ENCODE assay signal across 8 cellular contexts in the genomic region with DNA sequence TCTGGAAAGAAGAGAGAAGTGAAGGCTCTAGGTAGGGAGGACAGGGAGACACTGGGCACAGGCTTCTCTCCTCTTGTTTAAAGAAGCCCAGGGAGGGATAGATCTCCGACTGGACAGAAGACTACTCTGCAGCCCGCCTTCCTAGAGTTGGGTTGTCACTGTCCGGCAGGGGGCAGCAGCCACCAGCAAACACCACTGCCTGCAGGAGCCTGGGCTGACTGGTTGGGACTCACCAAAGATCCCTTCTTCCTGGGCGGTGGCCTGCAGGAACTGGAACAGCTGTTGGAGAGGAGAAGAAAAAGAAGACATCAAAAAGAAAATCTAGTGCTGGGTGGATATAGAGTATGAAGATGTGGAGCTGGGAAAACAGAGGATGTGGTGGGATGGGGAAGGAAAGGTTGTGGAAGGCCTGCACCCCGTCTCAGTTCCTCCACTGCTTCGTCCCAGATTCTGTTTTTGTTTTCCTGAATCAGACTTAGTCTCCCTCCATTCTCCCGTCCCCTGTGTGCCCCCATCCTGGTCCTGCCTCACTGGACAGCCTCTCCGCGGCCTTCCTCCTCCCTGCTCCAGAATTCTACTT. TPM values are rescaled to one million over a fixed set of nuclear protein-coding genes. Genes with fewer than 3 reads are reported as not detected.
A peak's percentile ranks its signal among the peaks of the same experiment; 100 is the strongest.
DNase-seq lines count a peak whose midpoint lies in the region; ATAC-seq and TF ChIP-seq lines count a peak whose summit lies in the region.
"Not testable (repeated sequence)": the region's sequence is repeated elsewhere in the genome, so short reads cannot be mapped to it uniquely, and the experiment has no call there.

No MANE protein-coding gene starts in this region.

- H3K9me2 ChIP-seq in SK-N-SH; neural cell (ENCODE audit: insufficient read depth, low read length): not testable (repeated sequence)

- POLR2A ChIA-PET in SK-N-SH (lab: Yijun Ruan, JAX): not testable (repeated sequence)

- not testable (repeated sequence) for H3K27me3 ChIP-seq in GM06990 (replicated peaks; ENCODE audit: control insufficient read depth, insufficient read depth, low read length); SK-N-SH (ENCODE audit: insufficient read depth); neural cell (ENCODE audit: insufficient read depth, low read depth, low read length)

- H3K9me3 ChIP-seq in SK-N-SH; neural cell (ENCODE audit: low read length): not testable (repeated sequence)

- TF ChIP-seq CTCF in GM06990 (IDR thresholded peaks at IDR 0.05; ENCODE audit: insufficient read depth, low read length, poor library complexity, severe bottlenecking): peak; percentile 80
- TF ChIP-seq CTCF in SK-N-SH (IDR thresholded peaks at IDR 0.05): peak; percentile 91
- TF ChIP-seq CTCF in fibroblast of pulmonary artery (IDR thresholded peaks at IDR 0.05; ENCODE audit: low read length, missing control alignments): peak; percentile 71
- peak; percentile 51 for TF ChIP-seq CTCF in neural cell (IDR thresholded peaks at IDR 0.05; ENCODE audit: poor library complexity, severe bottlenecking)

- WGBS in SK-N-SH (ENCODE audit: low lambda C conversion rate): 52% methylated on average over 9 of the region's 9 CpGs

- H2AFZ ChIP-seq in SK-N-SH (ENCODE audit: low read depth); neural cell (ENCODE audit: low read depth, low read length): not testable (repeated sequence)

- peak; percentile 74 for TF ChIP-seq RAD21 in SK-N-SH (IDR thresholded peaks at IDR 0.05; ENCODE audit: low read length)
- not testable (repeated sequence) for TF ChIP-seq RAD21 in neural cell (conservative IDR thresholded peaks at IDR 0.05)

- H3K4me3 ChIP-seq in GM06990 (replicated peaks; ENCODE audit: low read depth, low read length); SK-N-SH (ENCODE audit: low read depth in 2 of 2, low read length in 1 of 2); fibroblast of pulmonary artery (replicated peaks; ENCODE audit: low read depth, low read length); neural cell (ENCODE audit: low read length): not testable (repeated sequence)

- H3K27ac ChIP-seq in SK-N-SH (ENCODE audit: low read depth in 2 of 2, low read length in 1 of 2); neural cell (ENCODE audit: low read length); substantia nigra (ENCODE audit: low read depth, low read length, poor library complexity, severe bottlenecking): not testable (repeated sequence)

- not testable (repeated sequence) for H3K4me2 ChIP-seq in SK-N-SH; neural cell (ENCODE audit: low read length)

- CTCF ChIA-PET in SK-N-SH (lab: Yijun Ruan, JAX): interaction anchor here (1.1 kb wide), 1 partner anchor 10 kb away, joined by 3 read pairs; no protein-coding TSS in a partner anchor

- not testable (repeated sequence) for H3F3A ChIP-seq in SK-N-SH (replicated peaks; ENCODE audit: insufficient read depth); neural cell (ENCODE audit: insufficient read depth, low read length, poor library complexity, severe bottlenecking)

- not testable (repeated sequence) for DNase-seq in GM06990 (ENCODE audit: extremely low read depth, insufficient read length)
- peak; percentile 19 for DNase-seq in NCI-H1092 treated with DMSO at 0.1 percent for 48 hours (lab: John Stamatoyannopoulos, UW)
- DNase-seq in SK-N-SH: peak; percentile 64
- DNase-seq in activated effector memory CD4-positive, alpha-beta T cell treated with anti-CD3 and anti-CD28 coated beads, Interleukin-2, amount 50 U/mL, for 16 hours: peak; percentile 88
- peak; percentile 82 for DNase-seq in fibroblast of pulmonary artery (ENCODE audit: low read depth)
- peak in 48 of 49 donors; percentile 37 to 91 (median 78) for DNase-seq in substantia nigra (lab: John Stamatoyannopoulos, UW)

- not testable (repeated sequence) for H3K79me2 ChIP-seq in SK-N-SH (ENCODE audit: insufficient read depth); neural cell (replicated peaks; ENCODE audit: insufficient read depth, low read length)

- not testable (repeated sequence) for H4K20me1 ChIP-seq in SK-N-SH (ENCODE audit: insufficient read depth); neural cell (ENCODE audit: insufficient read depth)

- not testable (repeated sequence) for H3K4me1 ChIP-seq in SK-N-SH (ENCODE audit: control insufficient read depth in 1 of 2, insufficient read depth in 2 of 2, low read depth in 1 of 2, low read length in 1 of 2)

- not testable (repeated sequence) for H3K36me3 ChIP-seq in GM06990 (ENCODE audit: control insufficient read depth, insufficient read depth, low read length); SK-N-SH (replicated peaks in 1 of 2; ENCODE audit: control insufficient read depth in 1 of 2, insufficient read depth in 2 of 2, low read length in 1 of 2); neural cell (ENCODE audit: insufficient read depth, low read length)

- peak; percentile 72 for ATAC-seq in HG02610 (IDR thresholded peaks at IDR 0.05; ENCODE audit: unreplicated experiment)

- H3K9ac ChIP-seq in SK-N-SH; neural cell (ENCODE audit: low read length): not testable (repeated sequence)

- TF ChIP-seq EP300 in SK-N-SH (IDR thresholded peaks at IDR 0.05; ENCODE audit: borderline replicate concordance in 1 of 2, low read depth in 1 of 2, low read length in 1 of 2); neural cell (conservative IDR thresholded peaks at IDR 0.05; ENCODE audit: poor library complexity, severe bottlenecking): not testable (repeated sequence)

TF ChIP-seq in SK-N-SH, 30 proteins besides CTCF, POLR2A, EP300 and RAD21:
- peak; percentile 75 for TF ChIP-seq SMC3 (IDR thresholded peaks at IDR 0.05; ENCODE audit: low read depth, low read length)

RNA-seq across cellular contexts. Expression of a gene that starts 11.6 kb away (rescaled TPM):
- polyA plus RNA-seq in SK-N-SH (2012; rRNA removed) (40.5 and 48.2 TPM in 2 replicates), neural cell (26.0 and 27.2 TPM in 2 replicates)
- 23.7 and 31.1 TPM in 2 replicates for polyA plus RNA-seq in SK-N-SH (2012; cell fraction: cytosol; rRNA removed)
- 109 and 128 TPM in 2 replicates for polyA plus RNA-seq in SK-N-SH (2012; cell fraction: nucleus; rRNA removed)
- 11.4 and 12.6 TPM in 2 replicates for polyA minus RNA-seq in neural cell
